18 cellular contexts compared by ENCODE assay signal in genomic region chr11:13450832-13451397, GRCh38. TPM values are rescaled to one million over a fixed set of nuclear protein-coding genes. Genes with fewer than 3 reads are reported as not detected.
DNase-seq lines count a peak whose midpoint lies in the region; ATAC-seq lines count a peak whose summit lies in the region.
"Had no signal": no experiment of that assay in that cellular context is flagged by ENCODE, and none has a peak within 500 bp of the region (broad histone marks: within the 10 kb centered on the region; RNA-seq: fewer than 3 reads in every experiment).

No MANE protein-coding gene starts in this region.

- no peaks in the 10 kb centered on the region for H3K9me3 ChIP-seq in trophoblast cell (ENCODE audit: insufficient read depth, low read depth, low read length)
- H3K9me3 ChIP-seq: thoracic aorta had no signal

- H3K23ac ChIP-seq in trophoblast cell (ENCODE audit: low read length): no peak overlapping the region

- no peak overlapping the region for H3K4ac ChIP-seq in trophoblast cell (ENCODE audit: low read depth, low read length)

- no peak overlapping the region for H2BK120ac ChIP-seq in trophoblast cell (ENCODE audit: insufficient read depth, low read length, poor library complexity)

- WGBS in trophoblast cell (ENCODE audit: extremely low coverage, insufficient coverage, insufficient read length): no CpG with 5 or more reads among the region's 2 CpGs

- H4K8ac ChIP-seq in trophoblast cell (ENCODE audit: low read depth, low read length): no peak overlapping the region

- H3K4me3 ChIP-seq in trophoblast cell (ENCODE audit: low read depth, low read length): no peak overlapping the region
- H3K4me3 ChIP-seq: thoracic aorta had no signal

- no peak overlapping the region for H2AK5ac ChIP-seq in trophoblast cell (ENCODE audit: low read length)

- no peaks in the 10 kb centered on the region for H3K4me1 ChIP-seq in trophoblast cell (ENCODE audit: control insufficient read depth in 1 of 2, insufficient read depth in 2 of 2, low read length in 2 of 2)
- H3K4me1 ChIP-seq: Caco-2 had no signal

- no peak overlapping the region for H2BK5ac ChIP-seq in trophoblast cell (ENCODE audit: low read depth, low read length, poor library complexity)

- no peak overlapping the region for H3K18ac ChIP-seq in trophoblast cell (ENCODE audit: low read length)

- no peak overlapping the region for H3K14ac ChIP-seq in trophoblast cell (ENCODE audit: low read length)

- no peaks in the 10 kb centered on the region for H3K27me3 Mint-ChIP-seq in stimulated activated naive CD8-positive, alpha-beta T cell treated with anti-CD3 and anti-CD28 coated beads, Interleukin-15, amount 100 ng/mL, for 72 hours
- no peaks in the 10 kb centered on the region for H3K27me3 Mint-ChIP-seq in dendritic cell treated with granulocyte-macrophage colony-stimulating factor and Interleukin-4, amounts not matched to agents 40 ng/mL and 50 ng/mL, for 4 days
- H3K27me3 Mint-ChIP-seq: activated CD4-positive, alpha-beta memory T cell treated with anti-CD3 and anti-CD28 coated beads, Interleukin-2, amount 10 ng/mL, durations not matched to agents 7 days and 5 days; brain; T-cell had no signal

- H3K27ac ChIP-seq in trophoblast cell (ENCODE audit: low read depth, low read length) (no peak overlapping the region), substantia nigra (ENCODE audit: low read depth, low read length, poor library complexity, severe bottlenecking) (no peak overlapping the region)
- H3K27ac ChIP-seq: thoracic aorta had no signal

- no peak overlapping the region for H4K91ac ChIP-seq in trophoblast cell (ENCODE audit: low read depth, low read length)

- H3K9ac ChIP-seq in trophoblast cell (ENCODE audit: low read length): no peak overlapping the region

- peak; percentile 56 for ATAC-seq in stimulated activated naive CD8-positive, alpha-beta T cell treated with anti-CD3 and anti-CD28 coated beads, Interleukin-15, amount 100 ng/mL, for 72 hours
- ATAC-seq in stimulated activated naive CD8-positive, alpha-beta T cell treated with anti-CD3 and anti-CD28 coated beads, Interleukin-15, Interleukin-2, amounts not matched to agents 100 U/mL and 50 U/mL, for 24 hours: no peak
- ATAC-seq in HG03159 (IDR thresholded peaks at IDR 0.05; ENCODE audit: unreplicated experiment): peak; percentile 60
- ATAC-seq: stimulated activated effector memory CD8-positive, alpha-beta T cell treated with anti-CD3 and anti-CD28 coated beads, Interleukin-12 subunit alpha, Interleukin-12 subunit beta, amount 100 ng/mL, for 72 hours had no signal

- H3K9me3 Mint-ChIP-seq in stimulated activated naive CD8-positive, alpha-beta T cell treated with anti-CD3 and anti-CD28 coated beads, Interleukin-15, amount 100 ng/mL, for 72 hours: peaks cover 0 to 9% of the 10 kb centered on the region in 2 donors
- peaks cover 6% of the 10 kb centered on the region for H3K9me3 Mint-ChIP-seq in dendritic cell treated with granulocyte-macrophage colony-stimulating factor and Interleukin-4, amounts not matched to agents 40 ng/mL and 50 ng/mL, for 4 days

- H3K4me2 ChIP-seq in trophoblast cell (ENCODE audit: low read length): no peak overlapping the region

- H3K27ac Mint-ChIP-seq in stimulated activated naive CD8-positive, alpha-beta T cell treated with anti-CD3 and anti-CD28 coated beads, Interleukin-15, amount 100 ng/mL, for 72 hours: peak overlapping the region in 1 of 2 donors; percentile 55
- peak overlapping the region; percentile 42 for H3K27ac Mint-ChIP-seq in dendritic cell treated with granulocyte-macrophage colony-stimulating factor and Interleukin-4, amounts not matched to agents 40 ng/mL and 50 ng/mL, for 4 days
- H3K27ac Mint-ChIP-seq: activated CD4-positive, alpha-beta memory T cell treated with anti-CD3 and anti-CD28 coated beads, Interleukin-2, amount 10 ng/mL, durations not matched to agents 7 days and 5 days; brain had no signal

- no peaks in the 10 kb centered on the region for H3K27me3 ChIP-seq in trophoblast cell (ENCODE audit: insufficient read depth, low read length)

- H2BK12ac ChIP-seq in trophoblast cell (ENCODE audit: low read length): no peak overlapping the region

- H4K12ac ChIP-seq in trophoblast cell (ENCODE audit: low read depth, low read length): no peak overlapping the region

- H3K36me3 Mint-ChIP-seq in dendritic cell treated with granulocyte-macrophage colony-stimulating factor and Interleukin-4, amounts not matched to agents 40 ng/mL and 50 ng/mL, for 4 days (ENCODE audit: low read depth): peaks cover 6% of the 10 kb centered on the region
- H3K36me3 Mint-ChIP-seq: stimulated activated effector memory CD8-positive, alpha-beta T cell treated with anti-CD3 and anti-CD28 coated beads, Interleukin-12 subunit alpha, Interleukin-12 subunit beta, amount 100 ng/mL, for 72 hours had no signal

- no peaks in the 10 kb centered on the region for H3K79me2 ChIP-seq in trophoblast cell (ENCODE audit: control insufficient read depth, insufficient read depth, low read length, poor library complexity)

- H3K36me3 ChIP-seq in trophoblast cell (ENCODE audit: control insufficient read depth in 1 of 2, insufficient read depth in 2 of 2, low read length in 2 of 2): no peaks in the 10 kb centered on the region
- H3K36me3 ChIP-seq: thoracic aorta had no signal

- H3K79me1 ChIP-seq in trophoblast cell (ENCODE audit: low read length): no peaks in the 10 kb centered on the region

- no peak for DNase-seq in stimulated activated naive CD8-positive, alpha-beta T cell treated with anti-CD3 and anti-CD28 coated beads, Interleukin-15, amount 100 ng/mL, for 72 hours
- DNase-seq in stimulated activated naive CD8-positive, alpha-beta T cell treated with anti-CD3 and anti-CD28 coated beads, Interleukin-15, Interleukin-2, amounts not matched to agents 100 U/mL and 50 U/mL, for 24 hours: no peak
- DNase-seq in trophoblast cell (no peak), substantia nigra (lab: John Stamatoyannopoulos, UW) (no peak), T1000 (lab: John Stamatoyannopoulos, UW) (no peak)
- DNase-seq: activated CD4-positive, alpha-beta memory T cell treated with anti-CD3 and anti-CD28 coated beads, Interleukin-2, amount 10 ng/mL, durations not matched to agents 7 days and 5 days; activated T-cell treated with anti-CD3 and anti-CD28 coated beads, Interleukin-2, amount 50 U/mL, for 48 hours; Caco-2; KBM-7; mesenchymal stem cell; NCI-H1930; NCI-H446; T-cell had no signal

- intact Hi-C loops in dendritic cell treated with granulocyte-macrophage colony-stimulating factor and Interleukin-4, amounts not matched to agents 40 ng/mL and 50 ng/mL, for 4 days (cut with micrococcal nuclease): no loop called here

- peak overlapping the region; percentile 24 to 54 for H3K4me3 Mint-ChIP-seq in stimulated activated naive CD8-positive, alpha-beta T cell treated with anti-CD3 and anti-CD28 coated beads, Interleukin-15, amount 100 ng/mL, for 72 hours
- no peak overlapping the region for H3K4me3 Mint-ChIP-seq in dendritic cell treated with granulocyte-macrophage colony-stimulating factor and Interleukin-4, amounts not matched to agents 40 ng/mL and 50 ng/mL, for 4 days
- H3K4me3 Mint-ChIP-seq: activated CD4-positive, alpha-beta memory T cell treated with anti-CD3 and anti-CD28 coated beads, Interleukin-2, amount 10 ng/mL, durations not matched to agents 7 days and 5 days; stimulated activated effector memory CD8-positive, alpha-beta T cell treated with anti-CD3 and anti-CD28 coated beads, Interleukin-12 subunit alpha, Interleukin-12 subunit beta, amount 100 ng/mL, for 72 hours had no signal

- peaks cover 45% of the 10 kb centered on the region for H3K4me1 Mint-ChIP-seq in stimulated activated naive CD8-positive, alpha-beta T cell treated with anti-CD3 and anti-CD28 coated beads, Interleukin-15, amount 100 ng/mL, for 72 hours
- peaks cover 51% of the 10 kb centered on the region for H3K4me1 Mint-ChIP-seq in dendritic cell treated with granulocyte-macrophage colony-stimulating factor and Interleukin-4, amounts not matched to agents 40 ng/mL and 50 ng/mL, for 4 days (ENCODE audit: low read depth)

- H2AFZ ChIP-seq in trophoblast cell (ENCODE audit: insufficient read depth, low read length, poor library complexity): no peak overlapping the region

RNA-seq across cellular contexts. Expression of gene BTBD10, which starts 12.1 kb away (rescaled TPM):
- 35.3 and 36.4 TPM in 2 replicates for polyA plus RNA-seq in trophoblast cell (2013)

RNA-seq across cellular contexts. Expression of gene PTH, which starts 44.9 kb away (rescaled TPM):
- polyA plus RNA-seq in trophoblast cell (2013): not detected in 2 replicates
